Comparison of ENCODE assay signal across 8 cellular contexts in the genomic region with DNA sequence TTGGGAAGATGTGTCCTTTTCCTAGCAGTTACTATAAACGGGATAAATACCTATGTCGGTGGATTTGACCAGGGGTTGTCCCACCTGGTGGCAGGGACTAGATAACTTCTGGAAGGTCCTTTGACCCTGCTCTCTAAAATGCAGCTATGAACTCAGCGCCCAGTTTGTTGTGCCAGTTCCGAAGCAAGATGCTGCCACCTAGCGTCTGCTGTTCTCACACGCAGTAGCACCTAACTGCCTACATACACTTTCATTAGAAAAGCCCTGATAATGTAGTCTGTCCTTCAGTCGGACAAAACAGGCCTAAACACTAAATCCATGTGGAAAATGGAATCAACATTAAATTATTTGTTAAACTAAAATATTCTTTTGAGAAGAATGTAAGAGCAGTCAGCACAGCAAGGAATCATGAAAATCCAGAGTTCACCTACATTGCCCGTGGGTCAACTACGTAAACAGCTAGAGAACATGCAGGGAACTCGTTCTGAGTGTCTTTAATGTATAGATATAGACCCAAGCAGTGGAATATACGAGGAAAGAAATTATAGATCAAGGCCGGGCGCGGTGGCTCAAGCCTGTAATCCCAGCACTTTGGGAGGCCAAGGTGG. TPM values are rescaled to one million over a fixed set of nuclear protein-coding genes. Genes with fewer than 3 reads are reported as not detected.
DNase-seq lines count a peak whose midpoint lies in the region; ATAC-seq and TF ChIP-seq lines count a peak whose summit lies in the region.

No MANE protein-coding gene starts in this region.

- peaks cover 10% of the 10 kb centered on the region for H3K36me3 Mint-ChIP-seq in activated T-helper 1 cell treated with anti-CD3 and anti-CD28 coated beads, Interleukin-12 subunit alpha, Interleukin-12 subunit beta, Interleukin-2, Interleukin-4 antibody, amounts not matched to agents 30 ng/mL and 10 ng/mL and 1 ng/mL, durations not matched to agents 14 hours and 24 hours and 36 hours (ENCODE audit: low read depth)

- H3K27ac ChIP-seq in RWPE1 (no peak overlapping the region), foreskin keratinocyte (no peak overlapping the region), suprapubic skin (no peak overlapping the region)

- intact Hi-C loops in activated T-helper 1 cell treated with anti-CD3 and anti-CD28 coated beads, Interleukin-12 subunit alpha, Interleukin-12 subunit beta, Interleukin-2, Interleukin-4 antibody, amounts not matched to agents 30 ng/mL and 10 ng/mL and 1 ng/mL, durations not matched to agents 14 hours and 24 hours and 36 hours (cut with micrococcal nuclease): loop anchor here (1.0 to 10.0 kb wide), 4 partner anchors 146 to 669 kb away; no protein-coding TSS in a partner anchor

- TF ChIP-seq EP300 in suprapubic skin (IDR thresholded peaks at IDR 0.05): no peak

- no peaks in the 10 kb centered on the region for H3F3A ChIP-seq in Loucy (ENCODE audit: low read depth)

- H3K9ac ChIP-seq in Loucy (ENCODE audit: low read depth, low read length, poor library complexity, severe bottlenecking): no peak overlapping the region

- H3K4me3 Mint-ChIP-seq in activated T-helper 1 cell treated with anti-CD3 and anti-CD28 coated beads, Interleukin-12 subunit alpha, Interleukin-12 subunit beta, Interleukin-2, Interleukin-4 antibody, amounts not matched to agents 30 ng/mL and 10 ng/mL and 1 ng/mL, durations not matched to agents 14 hours and 24 hours and 36 hours: no peak overlapping the region

- H3K27me3 ChIP-seq in Loucy (ENCODE audit: insufficient read depth, low read length, poor library complexity, severe bottlenecking) (no peaks in the 10 kb centered on the region), foreskin keratinocyte (no peaks in the 10 kb centered on the region), suprapubic skin (no peaks in the 10 kb centered on the region)

- CTCF ChIA-PET in RWPE1 (lab: Yijun Ruan, JAX): interaction anchor here (0.6 to 4.2 kb wide), 18 partner anchors 13 to 863 kb away, joined by 3 to 33 read pairs (median 3); no protein-coding TSS in a partner anchor

- WGBS in suprapubic skin: 44% methylated on average over 14 of the region's 14 CpGs

- H3K9me3 Mint-ChIP-seq in activated T-helper 1 cell treated with anti-CD3 and anti-CD28 coated beads, Interleukin-12 subunit alpha, Interleukin-12 subunit beta, Interleukin-2, Interleukin-4 antibody, amounts not matched to agents 30 ng/mL and 10 ng/mL and 1 ng/mL, durations not matched to agents 14 hours and 24 hours and 36 hours: no peaks in the 10 kb centered on the region

- TF ChIP-seq CTCF in Loucy (conservative IDR thresholded peaks at IDR 0.05; ENCODE audit: low read length) (peak; percentile 90), RWPE1 (conservative IDR thresholded peaks at IDR 0.05; ENCODE audit: low read depth) (peak; percentile 72), foreskin keratinocyte (conservative IDR thresholded peaks at IDR 0.05) (peak; percentile 89), suprapubic skin (IDR thresholded peaks at IDR 0.05) (peak; percentile 59 to 73)

- H3K36me3 ChIP-seq in Loucy (ENCODE audit: insufficient read depth, low read length): no peaks in the 10 kb centered on the region
- H3K36me3 ChIP-seq in suprapubic skin: peaks cover 13% of the 10 kb centered on the region

- no peaks in the 10 kb centered on the region for H4K20me1 ChIP-seq in Loucy (ENCODE audit: insufficient read depth, low read length, poor library complexity, severe bottlenecking)

- POLR2A ChIA-PET in RWPE1 (lab: Yijun Ruan, JAX; ENCODE audit: low non-redundant PET): no interaction called here

- H3K27me3 Mint-ChIP-seq in activated T-helper 1 cell treated with anti-CD3 and anti-CD28 coated beads, Interleukin-12 subunit alpha, Interleukin-12 subunit beta, Interleukin-2, Interleukin-4 antibody, amounts not matched to agents 30 ng/mL and 10 ng/mL and 1 ng/mL, durations not matched to agents 14 hours and 24 hours and 36 hours (ENCODE audit: insufficient read depth): no peaks in the 10 kb centered on the region

- H3K9me2 ChIP-seq in Loucy (replicated peaks; ENCODE audit: low read depth, low read length): no peaks in the 10 kb centered on the region

- ATAC-seq in foreskin keratinocyte (peak; percentile 68), GM18868 (IDR thresholded peaks at IDR 0.05; ENCODE audit: unreplicated experiment) (no peak)

- DNase-seq in GDM1 (lab: John Stamatoyannopoulos, UW): peak; percentile 35
- DNase-seq in RWPE1 (ENCODE audit: low spot score): peak; percentile 30
- peak; percentile 49 for DNase-seq in activated T-helper 1 cell treated with anti-CD3 and anti-CD28 coated beads, Interleukin-12 subunit alpha, Interleukin-12 subunit beta, Interleukin-2, Interleukin-4 antibody, amounts not matched to agents 30 ng/mL and 10 ng/mL and 1 ng/mL, durations not matched to agents 14 hours and 24 hours and 36 hours (ENCODE audit: low spot score)
- DNase-seq in foreskin keratinocyte: peak; percentile 15 to 50
- DNase-seq in occipital lobe (lab: John Stamatoyannopoulos, UW): peak; percentile 63
- peak in 1 of 2 donors; percentile 64 for DNase-seq in suprapubic skin (ENCODE audit: low spot score in 2 of 2)

- H2AFZ ChIP-seq in Loucy (ENCODE audit: low read length): no peak overlapping the region

- no peak overlapping the region for H3K27ac Mint-ChIP-seq in activated T-helper 1 cell treated with anti-CD3 and anti-CD28 coated beads, Interleukin-12 subunit alpha, Interleukin-12 subunit beta, Interleukin-2, Interleukin-4 antibody, amounts not matched to agents 30 ng/mL and 10 ng/mL and 1 ng/mL, durations not matched to agents 14 hours and 24 hours and 36 hours

- H3K4me3 ChIP-seq in Loucy (ENCODE audit: low read length, poor library complexity, severe bottlenecking) (no peak overlapping the region), suprapubic skin (no peak overlapping the region)

- no peak overlapping the region for H3K4me2 ChIP-seq in Loucy (ENCODE audit: low read depth, low read length, poor library complexity, severe bottlenecking)

- no peaks in the 10 kb centered on the region for H3K4me1 Mint-ChIP-seq in activated T-helper 1 cell treated with anti-CD3 and anti-CD28 coated beads, Interleukin-12 subunit alpha, Interleukin-12 subunit beta, Interleukin-2, Interleukin-4 antibody, amounts not matched to agents 30 ng/mL and 10 ng/mL and 1 ng/mL, durations not matched to agents 14 hours and 24 hours and 36 hours (ENCODE audit: low read depth)

- H3K9me3 ChIP-seq in Loucy (ENCODE audit: insufficient read depth, low read depth, low read length) (no peaks in the 10 kb centered on the region), suprapubic skin (no peaks in the 10 kb centered on the region)

- H3K4me1 ChIP-seq in Loucy (ENCODE audit: insufficient read depth, low read length, poor library complexity, severe bottlenecking): no peaks in the 10 kb centered on the region
- H3K4me1 ChIP-seq in foreskin keratinocyte: no peaks in the 10 kb centered on the region
- H3K4me1 ChIP-seq in suprapubic skin: no peaks in the 10 kb centered on the region

- TF ChIP-seq POLR2A in suprapubic skin (IDR thresholded peaks at IDR 0.05): no peak

- no peaks in the 10 kb centered on the region for H3K79me2 ChIP-seq in Loucy (ENCODE audit: insufficient read depth, low read length)

RNA-seq across cellular contexts. Expression of a gene that starts 51.1 kb away (rescaled TPM):
- 28.0 and 30.0 TPM in 2 replicates for total RNA-seq in activated T-helper 1 cell treated with anti-CD3 and anti-CD28 coated beads, Interleukin-12 subunit alpha, Interleukin-12 subunit beta, Interleukin-2, Interleukin-4 antibody, amounts not matched to agents 30 ng/mL and 10 ng/mL and 1 ng/mL, durations not matched to agents 14 hours and 24 hours and 36 hours
- total RNA-seq in foreskin keratinocyte (1.4 and 2.2 TPM in 2 replicates), occipital lobe (1.1 TPM), suprapubic skin (10 to 100 TPM in 2 of 4 donors, 1 to 10 TPM in 2; 4.8 to 18.2 (median 10.6) TPM)
- 0.75 and 1.0 TPM in 2 replicates for polyA plus RNA-seq in foreskin keratinocyte
